14 cellular contexts compared by ENCODE assay signal in genomic region chr16:66473654-66474519, GRCh38. TPM values are rescaled to one million over a fixed set of nuclear protein-coding genes. Genes with fewer than 3 reads are reported as not detected.
DNase-seq lines count a peak whose midpoint lies in the region; ATAC-seq lines count a peak whose summit lies in the region.
"Had no signal": no experiment of that assay in that cellular context is flagged by ENCODE, and none has a peak within 500 bp of the region (broad histone marks: within the 10 kb centered on the region; RNA-seq: fewer than 3 reads in every experiment).

No MANE protein-coding gene starts in this region.

- no peak overlapping the region for H2BK15ac ChIP-seq in neuronal stem cell (ENCODE audit: low read length)

- no peaks in the 10 kb centered on the region for H3K27me3 ChIP-seq in neuronal stem cell (ENCODE audit: control insufficient read depth in 3 of 3, insufficient read depth in 3 of 3, low read depth in 1 of 3, low read length in 3 of 3)

- peaks cover 9% of the 10 kb centered on the region for H3K27me3 Mint-ChIP-seq in T-helper 1 cell treated with Interleukin-12 subunit alpha and Interleukin-12 subunit beta and Interleukin-4 antibody, amounts not matched to agents 30 μg/mL and 1 μg/mL, for 36 hours (ENCODE audit: low read depth)
- H3K27me3 Mint-ChIP-seq in T-helper 17 cell = peaks cover 9% of the 10 kb centered on the region
- H3K27me3 Mint-ChIP-seq in naive thymus-derived CD8-positive, alpha-beta T cell = peaks cover 0 to 6% (median 1%) of the 10 kb centered on the region in 5 donors

- peaks cover 2% of the 10 kb centered on the region for H3K36me3 Mint-ChIP-seq in T-helper 1 cell treated with Interleukin-12 subunit alpha and Interleukin-12 subunit beta and Interleukin-4 antibody, amounts not matched to agents 30 μg/mL and 1 μg/mL, for 36 hours (ENCODE audit: low read depth)
- peaks cover 4% of the 10 kb centered on the region for H3K36me3 Mint-ChIP-seq in T-helper 17 cell (ENCODE audit: low read depth)
- H3K36me3 Mint-ChIP-seq in naive thymus-derived CD8-positive, alpha-beta T cell = no peaks in the 10 kb centered on the region

- no peak overlapping the region for H3K4ac ChIP-seq in neuronal stem cell (ENCODE audit: low read length)

- H2AFZ ChIP-seq in neuronal stem cell (ENCODE audit: low read length) = no peak overlapping the region

- ATAC-seq in T-helper 17 cell = no peak
- ATAC-seq in naive thymus-derived CD8-positive, alpha-beta T cell = no peak
- ATAC-seq: left cardiac atrium had no signal

- no peak overlapping the region for H2AK5ac ChIP-seq in neuronal stem cell (ENCODE audit: low read depth, low read length)

- H3K4me3 Mint-ChIP-seq in T-helper 1 cell treated with Interleukin-12 subunit alpha and Interleukin-12 subunit beta and Interleukin-4 antibody, amounts not matched to agents 30 μg/mL and 1 μg/mL, for 36 hours = peak overlapping the region; percentile 3
- H3K4me3 Mint-ChIP-seq in T-helper 17 cell = peak overlapping the region; percentile 61
- peak overlapping the region in 1 of 10 donors; percentile 30 for H3K4me3 Mint-ChIP-seq in naive thymus-derived CD8-positive, alpha-beta T cell

- POLR2A ChIA-PET in naive thymus-derived CD8-positive, alpha-beta T cell (lab: Charles Lee) = interaction anchor here (1.3 kb wide), 1 partner anchor 79 kb away, joined by 3 read pairs; the partner anchor contains the start of gene CKLF

- no peaks in the 10 kb centered on the region for H3K9me3 Mint-ChIP-seq in T-helper 1 cell treated with Interleukin-12 subunit alpha and Interleukin-12 subunit beta and Interleukin-4 antibody, amounts not matched to agents 30 μg/mL and 1 μg/mL, for 36 hours
- peaks cover 0 to 2% (median 0%) of the 10 kb centered on the region in 9 donors for H3K9me3 Mint-ChIP-seq in naive thymus-derived CD8-positive, alpha-beta T cell
- H3K9me3 Mint-ChIP-seq: nephron had no signal

- H3K4me1 Mint-ChIP-seq in T-helper 1 cell treated with Interleukin-12 subunit alpha and Interleukin-12 subunit beta and Interleukin-4 antibody, amounts not matched to agents 30 μg/mL and 1 μg/mL, for 36 hours (ENCODE audit: low read depth) = peaks cover 19% of the 10 kb centered on the region
- peaks cover 27% of the 10 kb centered on the region for H3K4me1 Mint-ChIP-seq in T-helper 17 cell
- peaks cover 18 to 32% (median 27%) of the 10 kb centered on the region in 4 donors for H3K4me1 Mint-ChIP-seq in naive thymus-derived CD8-positive, alpha-beta T cell

- H3K23ac ChIP-seq in neuronal stem cell (ENCODE audit: low read depth, low read length, poor library complexity) = no peak overlapping the region

- H2BK120ac ChIP-seq in neuronal stem cell (ENCODE audit: low read depth, low read length) = no peak overlapping the region

- no peaks in the 10 kb centered on the region for H3K9me3 ChIP-seq in T-helper 17 cell (ENCODE audit: control insufficient read depth, low read length, poor library complexity, severe bottlenecking)
- H3K9me3 ChIP-seq in neuronal stem cell (replicated peaks in 1 of 2; ENCODE audit: control insufficient read depth in 2 of 2, insufficient read depth in 1 of 2, low read depth in 1 of 2, low read length in 2 of 2) = peaks cover 0 to 3% of the 10 kb centered on the region in 2 donors

- H3K27ac ChIP-seq in neuronal stem cell (replicated peaks; ENCODE audit: low read length) = no peak overlapping the region

- peak overlapping the region; percentile 57 for H3K27ac Mint-ChIP-seq in T-helper 1 cell treated with Interleukin-12 subunit alpha and Interleukin-12 subunit beta and Interleukin-4 antibody, amounts not matched to agents 30 μg/mL and 1 μg/mL, for 36 hours
- peak overlapping the region; percentile 92 for H3K27ac Mint-ChIP-seq in T-helper 17 cell
- H3K27ac Mint-ChIP-seq in naive thymus-derived CD8-positive, alpha-beta T cell = peak overlapping the region; percentile 4 to 88 (median 61)

- H3K79me1 ChIP-seq in neuronal stem cell (ENCODE audit: low read depth, low read length) = peaks cover 2% of the 10 kb centered on the region

- H4K91ac ChIP-seq in neuronal stem cell (ENCODE audit: low read depth, low read length, poor library complexity) = no peak overlapping the region

- no peak overlapping the region for H3K14ac ChIP-seq in neuronal stem cell (ENCODE audit: low read length)

- H3K4me3 ChIP-seq in neuronal stem cell (ENCODE audit: low read length in 2 of 2) = peak overlapping the region in 1 of 2 donors; percentile 41

- peaks cover 0 to 1% of the 10 kb centered on the region in 2 donors for H3K4me1 ChIP-seq in neuronal stem cell (ENCODE audit: control insufficient read depth in 2 of 2, insufficient read depth in 1 of 2, low read depth in 1 of 2, low read length in 2 of 2)

- no peak overlapping the region for H3K18ac ChIP-seq in neuronal stem cell (ENCODE audit: low read length)

- DNase-seq in T-helper 1 cell (no peak), LHCN-M2 (ENCODE audit: low read depth) (peak; percentile 32), T-helper 17 cell (no peak), neuronal stem cell (ENCODE audit: low spot score) (no peak), hippocampal formation (lab: John Stamatoyannopoulos, UW) (no peak), SW480 (ENCODE audit: low spot score) (no peak)
- peak in 1 of 10 donors; percentile 30 for DNase-seq in naive thymus-derived CD8-positive, alpha-beta T cell
- DNase-seq: ACHN, amniotic stem cell, left cardiac atrium, trophoblast cell had no signal

- H3K9ac ChIP-seq in neuronal stem cell (ENCODE audit: low read depth, low read length, poor library complexity) = no peak overlapping the region

- no CpG with 5 or more reads among the region's 4 CpGs for WGBS in neuronal stem cell (ENCODE audit: extremely low coverage in 2 of 2, insufficient read length in 2 of 2, insufficient replicate concordance in 1 of 2), 2 donors

- no peak overlapping the region for H3K4me2 ChIP-seq in neuronal stem cell (ENCODE audit: insufficient read depth, low read length, poor library complexity, severe bottlenecking)

- H4K8ac ChIP-seq in neuronal stem cell (ENCODE audit: low read depth, low read length) = no peak overlapping the region

- no peak overlapping the region for H2BK12ac ChIP-seq in neuronal stem cell (ENCODE audit: low read length)

- no peaks in the 10 kb centered on the region for H3K36me3 ChIP-seq in neuronal stem cell (replicated peaks in 1 of 2; ENCODE audit: control insufficient read depth in 2 of 2, insufficient read depth in 2 of 2, low read length in 2 of 2)

- no peak overlapping the region for H2BK5ac ChIP-seq in neuronal stem cell (ENCODE audit: low read length)

RNA-seq across cellular contexts. Expression of gene BEAN1, which starts 46.8 kb away (rescaled TPM):
- total RNA-seq in LHCN-M2 (2014; rRNA removed) (0.19 and 1.4 TPM in 2 replicates), T-helper 17 cell (not detected)
- polyA plus RNA-seq in LHCN-M2 (2012) = 2.1 TPM
- total RNA-seq in naive thymus-derived CD8-positive, alpha-beta T cell = not detected
- not detected for polyA plus RNA-seq in naive thymus-derived CD8-positive, alpha-beta T cell
- 1.4 TPM for polyA plus RNA-seq in neuronal stem cell (2013, experiment 1 of 2)
- polyA plus RNA-seq in neuronal stem cell (2013, experiment 2 of 2) = 1.6 TPM
- total RNA-seq: G401 had no signal
